ENCODE assay signal across 15 cellular contexts in genomic region chr5:91119941-91120850, GRCh38.
DNase-seq lines count a peak whose midpoint lies in the region; ATAC-seq and TF ChIP-seq lines count a peak whose summit lies in the region.
"Had no signal": no experiment of that assay in that cellular context is flagged by ENCODE, and none has a peak within 500 bp of the region (broad histone marks: within the 10 kb centered on the region; RNA-seq: fewer than 3 reads in every experiment).

No MANE protein-coding gene starts in this region.

- no peaks in the 10 kb centered on the region for H3K36me3 Mint-ChIP-seq in activated T-helper 17 cell treated with anti-CD3 and anti-CD28 coated beads, Interleukin-2, amount 50 U/mL, for 72 hours (ENCODE audit: low read depth)
- H3K36me3 Mint-ChIP-seq: CD4-positive, CD25-positive, alpha-beta regulatory T cell had no signal

- ATAC-seq in left ventricle myocardium superior (peak; percentile 93), upper lobe of left lung (ENCODE audit: low FRiP score in 2 of 2) (peak; percentile 71 to 88)
- no peak for ATAC-seq in activated T-helper 17 cell treated with anti-CD3 and anti-CD28 coated beads, Interleukin-2, amount 50 U/mL, for 72 hours (replicated peaks)
- ATAC-seq: PC-3; stimulated activated naive CD8-positive, alpha-beta T cell treated with anti-CD3 and anti-CD28 coated beads, Interleukin-15, amount 100 ng/mL, for 72 hours; T-helper 17 cell had no signal

- H4K20me1 ChIP-seq in osteoblast (ENCODE audit: insufficient read depth, low read length) = no peaks in the 10 kb centered on the region

- H3K4me3 Mint-ChIP-seq in activated T-helper 17 cell treated with anti-CD3 and anti-CD28 coated beads, Interleukin-2, amount 50 U/mL, for 72 hours = no peak overlapping the region
- H3K4me3 Mint-ChIP-seq: CD4-positive, CD25-positive, alpha-beta regulatory T cell; stimulated activated naive CD8-positive, alpha-beta T cell treated with anti-CD3 and anti-CD28 coated beads, Interleukin-15, amount 100 ng/mL, for 72 hours; T-helper 17 cell had no signal

- intact Hi-C loops in adrenal gland (cut with DNase I) = loop anchor here in 1 of 2 donors (10.0 kb wide), 1 partner anchor 265 kb away; the partner anchor contains the start of gene ARRDC3
- intact Hi-C loops in left ventricle myocardium superior (cut with micrococcal nuclease) = no loop called here

- no peaks in the 10 kb centered on the region for H3K27me3 Mint-ChIP-seq in activated T-helper 17 cell treated with anti-CD3 and anti-CD28 coated beads, Interleukin-2, amount 50 U/mL, for 72 hours
- H3K27me3 Mint-ChIP-seq: stimulated activated naive CD8-positive, alpha-beta T cell treated with anti-CD3 and anti-CD28 coated beads, Interleukin-15, amount 100 ng/mL, for 72 hours had no signal

- 73 to 83% (median 77%) methylated on average over 6 of the region's 6 CpGs for WGBS in adrenal gland, 4 donors
- 61 to 62% methylated on average over 6 of the region's 6 CpGs for WGBS in upper lobe of left lung, 2 donors

- peak overlapping the region in 3 of 5 donors; percentile 24 to 80 (median 61) for H3K27ac ChIP-seq in adrenal gland
- H3K27ac ChIP-seq in osteoblast (ENCODE audit: low read depth, low read length) = no peak overlapping the region
- peak overlapping the region; percentile 0 to 54 (median 30) for H3K27ac ChIP-seq in upper lobe of left lung

- TF ChIP-seq CTCF in adrenal gland (IDR thresholded peaks at IDR 0.05) = no peak
- no peak for TF ChIP-seq CTCF in osteoblast (IDR thresholded peaks at IDR 0.05; ENCODE audit: extremely low read depth, low read depth, low read length)
- no peak for TF ChIP-seq CTCF in upper lobe of left lung (IDR thresholded peaks at IDR 0.05)

- H3K4me3 ChIP-seq in adrenal gland = no peak overlapping the region
- H3K4me3 ChIP-seq in osteoblast (ENCODE audit: insufficient read depth, low read length) = no peak overlapping the region
- H3K4me3 ChIP-seq in upper lobe of left lung = no peak overlapping the region

- TF ChIP-seq EP300 in upper lobe of left lung (IDR thresholded peaks at IDR 0.05) = no peak

- H3K27me3 ChIP-seq in adrenal gland = no peaks in the 10 kb centered on the region
- no peaks in the 10 kb centered on the region for H3K27me3 ChIP-seq in osteoblast (ENCODE audit: insufficient read depth, low read length)
- no peaks in the 10 kb centered on the region for H3K27me3 ChIP-seq in upper lobe of left lung

- TF ChIP-seq POLR2A in adrenal gland (IDR thresholded peaks at IDR 0.05) = no peak
- TF ChIP-seq POLR2A in upper lobe of left lung (IDR thresholded peaks at IDR 0.05) = no peak

- peak overlapping the region; percentile 31 for H2AFZ ChIP-seq in osteoblast (ENCODE audit: low read length)

- H3K4me1 ChIP-seq in adrenal gland (replicated peaks in 1 of 2) (peaks cover 10 to 65% of the 10 kb centered on the region in 2 donors), osteoblast (ENCODE audit: insufficient read depth, low read length) (no peaks in the 10 kb centered on the region), upper lobe of left lung (peaks cover 0 to 28% (median 14%) of the 10 kb centered on the region in 4 donors)

- H3K9me3 ChIP-seq in adrenal gland (replicated peaks in 1 of 3) = no peaks in the 10 kb centered on the region
- H3K9me3 ChIP-seq in osteoblast (ENCODE audit: low read depth, low read length) = no peaks in the 10 kb centered on the region
- H3K9me3 ChIP-seq in upper lobe of left lung = no peaks in the 10 kb centered on the region

- no peaks in the 10 kb centered on the region for H3K4me1 Mint-ChIP-seq in activated T-helper 17 cell treated with anti-CD3 and anti-CD28 coated beads, Interleukin-2, amount 50 U/mL, for 72 hours
- H3K4me1 Mint-ChIP-seq: CD4-positive, CD25-positive, alpha-beta regulatory T cell; stimulated activated naive CD8-positive, alpha-beta T cell treated with anti-CD3 and anti-CD28 coated beads, Interleukin-15, amount 100 ng/mL, for 72 hours had no signal

- DNase-seq in adrenal gland = no peak
- peak; percentile 41 for DNase-seq in left ventricle myocardium superior
- DNase-seq in osteoblast (ENCODE audit: insufficient read length, low spot score, missing footprints) = no peak
- DNase-seq in upper lobe of left lung = no peak
- DNase-seq in DMS79 treated with DMSO at 0.1 percent for 48 hours (lab: John Stamatoyannopoulos, UW) = no peak
- DNase-seq in stimulated activated CD8-positive, alpha-beta memory T cell treated with anti-CD3 and anti-CD28 coated beads, Interleukin-4, amount 100 ng/mL, for 48 hours = no peak
- DNase-seq in DMS153 treated with DMSO at 0.1 percent for 48 hours (lab: John Stamatoyannopoulos, UW; ENCODE audit: unreplicated experiment) = no peak
- DNase-seq: activated CD4-positive, alpha-beta T cell treated with anti-CD3 and anti-CD28 coated beads, Interleukin-2, amount 50 U/mL, for 1 hour; CD4-positive, CD25-positive, alpha-beta regulatory T cell; PC-3; retina; stimulated activated naive CD8-positive, alpha-beta T cell treated with anti-CD3 and anti-CD28 coated beads, Interleukin-15, amount 100 ng/mL, for 72 hours; T-helper 17 cell had no signal

- H3K4me2 ChIP-seq in osteoblast (ENCODE audit: insufficient read depth, low read length) = no peak overlapping the region

- no peaks in the 10 kb centered on the region for H3K9me3 Mint-ChIP-seq in activated T-helper 17 cell treated with anti-CD3 and anti-CD28 coated beads, Interleukin-2, amount 50 U/mL, for 72 hours
- H3K9me3 Mint-ChIP-seq: activated T-helper 2 cell treated with anti-CD3 and anti-CD28 coated beads, Interferon-gamma antibody, Interleukin-2, Interleukin-4, amounts not matched to agents 10 μg/mL and 5 μg/mL and 100 μg/mL, durations not matched to agents 14 hours and 24 hours and 36 hours; CD4-positive, CD25-positive, alpha-beta regulatory T cell; stimulated activated naive CD8-positive, alpha-beta T cell treated with anti-CD3 and anti-CD28 coated beads, Interleukin-15, amount 100 ng/mL, for 72 hours had no signal

- no peaks in the 10 kb centered on the region for H3K79me2 ChIP-seq in osteoblast (ENCODE audit: insufficient read depth, low read length)

- no peak overlapping the region for H3K27ac Mint-ChIP-seq in activated T-helper 17 cell treated with anti-CD3 and anti-CD28 coated beads, Interleukin-2, amount 50 U/mL, for 72 hours
- H3K27ac Mint-ChIP-seq: activated T-helper 2 cell treated with anti-CD3 and anti-CD28 coated beads, Interferon-gamma antibody, Interleukin-2, Interleukin-4, amounts not matched to agents 10 μg/mL and 5 μg/mL and 100 μg/mL, durations not matched to agents 14 hours and 24 hours and 36 hours; CD4-positive, CD25-positive, alpha-beta regulatory T cell; stimulated activated naive CD8-positive, alpha-beta T cell treated with anti-CD3 and anti-CD28 coated beads, Interleukin-15, amount 100 ng/mL, for 72 hours; T-helper 17 cell had no signal

- H3K36me3 ChIP-seq in adrenal gland (replicated peaks in 1 of 2) = no peaks in the 10 kb centered on the region
- no peaks in the 10 kb centered on the region for H3K36me3 ChIP-seq in osteoblast (ENCODE audit: insufficient read depth, low read length)
- no peaks in the 10 kb centered on the region for H3K36me3 ChIP-seq in upper lobe of left lung
